8 cellular contexts compared by ENCODE assay signal in genomic region chr7:149624006-149624405, GRCh38.
DNase-seq lines count a peak whose midpoint lies in the region; ATAC-seq and TF ChIP-seq lines count a peak whose summit lies in the region.

No MANE protein-coding gene starts in this region.

- H3K27me3 ChIP-seq in colonic mucosa = no peaks in the 10 kb centered on the region

- no peaks in the 10 kb centered on the region for H3K9me3 ChIP-seq in colonic mucosa

- intact Hi-C loops in colonic mucosa (cut with DNase I) (loop anchor here (10.0 kb wide), 1 partner anchor 129 kb away; the partner anchor contains the start of gene ZNF746), lower leg skin (cut with DNase I; ENCODE audit: low total_unique reads) (no loop called here)

- ATAC-seq in GM19328 (IDR thresholded peaks at IDR 0.05; ENCODE audit: unreplicated experiment) (peak; percentile 11), HG03521 (IDR thresholded peaks at IDR 0.05; ENCODE audit: unreplicated experiment) (peak; percentile 10)

- TF ChIP-seq POLR2A in lower leg skin (IDR thresholded peaks at IDR 0.05) = no peak

- peaks cover 6% of the 10 kb centered on the region for H3K36me3 ChIP-seq in colonic mucosa

- WGBS in lower leg skin, 2 donors = 0 to 2% methylated on average over 15 to 20 of the region's 28 CpGs

- H3K27ac ChIP-seq in colonic mucosa = peak overlapping the region; percentile 85

- H3K4me3 ChIP-seq in colonic mucosa (peak overlapping the region; percentile 99), lower leg skin (ENCODE audit: low read depth, poor library complexity, severe bottlenecking) (peak overlapping the region; percentile 82)

- DNase-seq in AG08396 (ENCODE audit: low spot score) = peak; percentile 27
- DNase-seq in activated CD4-positive, CD25-positive, alpha-beta regulatory T cell (lab: John Stamatoyannopoulos, UW) = peak in 3 of 4 experiments; percentile 15 to 23 (median 22)
- peak; percentile 43 for DNase-seq in colonic mucosa
- peak; percentile 19 to 87 for DNase-seq in lower leg skin (ENCODE audit: low spot score in 2 of 2)
- peak; percentile 62 for DNase-seq in stimulated activated CD8-positive, alpha-beta memory T cell treated with anti-CD3 and anti-CD28 coated beads, Interleukin-4, amount 100 ng/mL, for 48 hours
- no peak for DNase-seq in T1000 (lab: John Stamatoyannopoulos, UW)

- peaks cover 6% of the 10 kb centered on the region for H3K4me1 ChIP-seq in colonic mucosa

- TF ChIP-seq CTCF in colonic mucosa (IDR thresholded peaks at IDR 0.05) (no peak), lower leg skin (IDR thresholded peaks at IDR 0.05) (no peak)

- peak overlapping the region; percentile 81 to 94 for H3K9ac ChIP-seq in colonic mucosa (ENCODE audit: low read depth in 2 of 2, low read length in 2 of 2)
